Comparison of ENCODE assay signal across 16 cellular contexts in genomic region chrX:115311666-115312065, GRCh38. TPM values are rescaled to one million over a fixed set of nuclear protein-coding genes. Genes with fewer than 3 reads are reported as not detected.
DNase-seq lines count a peak whose midpoint lies in the region; ATAC-seq and TF ChIP-seq lines count a peak whose summit lies in the region.
"Had no signal": no experiment of that assay in that cellular context is flagged by ENCODE, and none has a peak within 500 bp of the region (broad histone marks: within the 10 kb centered on the region; RNA-seq: fewer than 3 reads in every experiment).

No MANE protein-coding gene starts in this region.

- peak overlapping the region; percentile 67 for H3K4me2 ChIP-seq in hepatocyte
- peak overlapping the region; percentile 33 for H3K4me2 ChIP-seq in neuronal stem cell (ENCODE audit: insufficient read depth, low read length, poor library complexity, severe bottlenecking)

- H3K79me1 ChIP-seq in neuronal stem cell (ENCODE audit: low read depth, low read length), result no peaks in the 10 kb centered on the region

- TF ChIP-seq CTCF in hepatocyte (IDR thresholded peaks at IDR 0.05; ENCODE audit: poor library complexity), result peak; percentile 17

- DNase-seq in ELF-1 (ENCODE audit: low read depth, low spot score) (peak; percentile 91), astrocyte of the hippocampus (ENCODE audit: low read depth, low spot score) (peak; percentile 14), hepatocyte (ENCODE audit: low spot score) (peak; percentile 77), neuronal stem cell (ENCODE audit: low spot score) (no peak)
- no peak for DNase-seq in activated CD4-positive, alpha-beta T cell treated with anti-CD3 and anti-CD28 coated beads for 48 hours
- no peak for DNase-seq in activated T-helper 2 cell treated with anti-CD3 and anti-CD28 coated beads, Interferon-gamma antibody, Interleukin-2, Interleukin-4, amounts not matched to agents 10 μg/mL and 5 μg/mL and 100 μg/mL, durations not matched to agents 14 hours and 24 hours and 36 hours (ENCODE audit: low spot score)
- DNase-seq in activated naive CD4-positive, alpha-beta T cell treated with Interleukin-2 at 50 U/mL for 16 hours, result no peak
- DNase-seq: activated CD4-positive, alpha-beta T cell treated with anti-CD3 and anti-CD28 coated beads for 36 hours; foreskin fibroblast; lower lobe of right lung; NCI-H1930; NCI-H748 treated with DMSO at 0.1 percent for 48 hours; T-helper 17 cell had no signal

- H3K23ac ChIP-seq in neuronal stem cell (ENCODE audit: low read depth, low read length, poor library complexity), result no peak overlapping the region

- H2AK5ac ChIP-seq in neuronal stem cell (ENCODE audit: low read depth, low read length), result no peak overlapping the region

- H3K27me3 ChIP-seq in hepatocyte (no peaks in the 10 kb centered on the region), neuronal stem cell (ENCODE audit: control insufficient read depth in 3 of 3, insufficient read depth in 3 of 3, low read depth in 1 of 3, low read length in 3 of 3) (peaks cover 0 to 4% (median 0%) of the 10 kb centered on the region in 3 experiments)

- H3K4me3 Mint-ChIP-seq in activated T-helper 2 cell treated with anti-CD3 and anti-CD28 coated beads, Interferon-gamma antibody, Interleukin-2, Interleukin-4, amounts not matched to agents 10 μg/mL and 5 μg/mL and 100 μg/mL, durations not matched to agents 14 hours and 24 hours and 36 hours (ENCODE audit: low read depth), result no peak overlapping the region
- H3K4me3 Mint-ChIP-seq: activated CD4-positive, alpha-beta T cell treated with anti-CD3 and anti-CD28 coated beads for 36 hours; T-helper 17 cell had no signal

- no peaks in the 10 kb centered on the region for H4K20me1 ChIP-seq in hepatocyte (ENCODE audit: insufficient read depth, poor library complexity, severe bottlenecking)

- H3K27me3 Mint-ChIP-seq in activated T-helper 2 cell treated with anti-CD3 and anti-CD28 coated beads, Interferon-gamma antibody, Interleukin-2, Interleukin-4, amounts not matched to agents 10 μg/mL and 5 μg/mL and 100 μg/mL, durations not matched to agents 14 hours and 24 hours and 36 hours (ENCODE audit: low read depth), result no peaks in the 10 kb centered on the region
- H3K27me3 Mint-ChIP-seq: activated CD4-positive, alpha-beta T cell treated with anti-CD3 and anti-CD28 coated beads for 36 hours; T-helper 17 cell had no signal

- H3K4me1 ChIP-seq in hepatocyte (ENCODE audit: insufficient read depth) (no peaks in the 10 kb centered on the region), neuronal stem cell (ENCODE audit: control insufficient read depth in 2 of 2, insufficient read depth in 1 of 2, low read depth in 1 of 2, low read length in 2 of 2) (peaks cover 0 to 3% of the 10 kb centered on the region in 2 donors)
- H3K4me1 ChIP-seq: lower lobe of right lung had no signal

- no peak overlapping the region for H2BK15ac ChIP-seq in neuronal stem cell (ENCODE audit: low read length)

- H3K27ac ChIP-seq in hepatocyte (no peak overlapping the region), neuronal stem cell (replicated peaks; ENCODE audit: low read length) (no peak overlapping the region)
- H3K27ac ChIP-seq: HL-60, lower lobe of right lung had no signal

- H3K9me2 ChIP-seq in hepatocyte (replicated peaks; ENCODE audit: insufficient read depth), result no peaks in the 10 kb centered on the region

- no peaks in the 10 kb centered on the region for H3K4me1 Mint-ChIP-seq in activated T-helper 2 cell treated with anti-CD3 and anti-CD28 coated beads, Interferon-gamma antibody, Interleukin-2, Interleukin-4, amounts not matched to agents 10 μg/mL and 5 μg/mL and 100 μg/mL, durations not matched to agents 14 hours and 24 hours and 36 hours (ENCODE audit: low read depth)
- H3K4me1 Mint-ChIP-seq: activated CD4-positive, alpha-beta T cell treated with anti-CD3 and anti-CD28 coated beads for 36 hours; T-helper 17 cell had no signal

- 35% methylated on average over 20 of the region's 22 CpGs for WGBS in hepatocyte (ENCODE audit: low lambda C conversion rate, missing lambda C conversion rate)
- no CpG with 5 or more reads among the region's 22 CpGs for WGBS in neuronal stem cell (ENCODE audit: extremely low coverage in 2 of 2, insufficient read length in 2 of 2, insufficient replicate concordance in 1 of 2), 2 donors

- no peak overlapping the region for H3K14ac ChIP-seq in neuronal stem cell (ENCODE audit: low read length)

- H2BK5ac ChIP-seq in neuronal stem cell (ENCODE audit: low read length), result no peak overlapping the region

- H4K8ac ChIP-seq in neuronal stem cell (ENCODE audit: low read depth, low read length), result peak overlapping the region; percentile 92

- no peak overlapping the region for H2BK120ac ChIP-seq in neuronal stem cell (ENCODE audit: low read depth, low read length)

- H3K9me3 ChIP-seq in hepatocyte (ENCODE audit: low read depth), result no peaks in the 10 kb centered on the region
- H3K9me3 ChIP-seq in neuronal stem cell (replicated peaks in 1 of 2; ENCODE audit: control insufficient read depth in 2 of 2, insufficient read depth in 1 of 2, low read depth in 1 of 2, low read length in 2 of 2), result no peaks in the 10 kb centered on the region
- H3K9me3 ChIP-seq: lower lobe of right lung had no signal

- H2BK12ac ChIP-seq in neuronal stem cell (ENCODE audit: low read length), result no peak overlapping the region

- H3K36me3 Mint-ChIP-seq in activated T-helper 2 cell treated with anti-CD3 and anti-CD28 coated beads, Interferon-gamma antibody, Interleukin-2, Interleukin-4, amounts not matched to agents 10 μg/mL and 5 μg/mL and 100 μg/mL, durations not matched to agents 14 hours and 24 hours and 36 hours (ENCODE audit: low read depth), result no peaks in the 10 kb centered on the region

- peak overlapping the region; percentile 12 for H3K9ac ChIP-seq in neuronal stem cell (ENCODE audit: low read depth, low read length, poor library complexity)

- H3K79me2 ChIP-seq in hepatocyte, result no peaks in the 10 kb centered on the region

- H3K18ac ChIP-seq in neuronal stem cell (ENCODE audit: low read length), result peak overlapping the region; percentile 83

- no peak overlapping the region for H3K27ac Mint-ChIP-seq in activated T-helper 2 cell treated with anti-CD3 and anti-CD28 coated beads, Interferon-gamma antibody, Interleukin-2, Interleukin-4, amounts not matched to agents 10 μg/mL and 5 μg/mL and 100 μg/mL, durations not matched to agents 14 hours and 24 hours and 36 hours
- H3K27ac Mint-ChIP-seq: activated CD4-positive, alpha-beta T cell treated with anti-CD3 and anti-CD28 coated beads for 36 hours; T-helper 17 cell had no signal

- no peak for ATAC-seq in GM21381 (IDR thresholded peaks at IDR 0.05; ENCODE audit: unreplicated experiment)
- ATAC-seq: activated CD4-positive, alpha-beta T cell treated with anti-CD3 and anti-CD28 coated beads for 36 hours; T-helper 17 cell had no signal

- H2AFZ ChIP-seq in hepatocyte (peak overlapping the region; percentile 70), neuronal stem cell (ENCODE audit: low read length) (peak overlapping the region; percentile 63)

- no peak overlapping the region for H4K91ac ChIP-seq in neuronal stem cell (ENCODE audit: low read depth, low read length, poor library complexity)

- no peaks in the 10 kb centered on the region for H3K36me3 ChIP-seq in hepatocyte (replicated peaks; ENCODE audit: insufficient read depth, low read depth)
- no peaks in the 10 kb centered on the region for H3K36me3 ChIP-seq in neuronal stem cell (replicated peaks in 1 of 2; ENCODE audit: control insufficient read depth in 2 of 2, insufficient read depth in 2 of 2, low read length in 2 of 2)
- H3K36me3 ChIP-seq: lower lobe of right lung had no signal

- intact Hi-C loops in activated T-helper 2 cell treated with anti-CD3 and anti-CD28 coated beads, Interferon-gamma antibody, Interleukin-2, Interleukin-4, amounts not matched to agents 10 μg/mL and 5 μg/mL and 100 μg/mL, durations not matched to agents 14 hours and 24 hours and 36 hours (cut with micrococcal nuclease), result no loop called here

- H3K4me3 ChIP-seq in hepatocyte, result no peak overlapping the region
- peak overlapping the region in 1 of 2 donors; percentile 64 for H3K4me3 ChIP-seq in neuronal stem cell (ENCODE audit: low read length in 2 of 2)
- H3K4me3 ChIP-seq: lower lobe of right lung had no signal

- no peaks in the 10 kb centered on the region for H3K9me3 Mint-ChIP-seq in activated T-helper 2 cell treated with anti-CD3 and anti-CD28 coated beads, Interferon-gamma antibody, Interleukin-2, Interleukin-4, amounts not matched to agents 10 μg/mL and 5 μg/mL and 100 μg/mL, durations not matched to agents 14 hours and 24 hours and 36 hours

- no peak overlapping the region for H3K4ac ChIP-seq in neuronal stem cell (ENCODE audit: low read length)

RNA-seq across cellular contexts. Expression of gene LUZP4, which starts 22.2 kb away (rescaled TPM):
- not detected in 2 replicates for total RNA-seq in hepatocyte
- not detected in 2 replicates for polyA plus RNA-seq in hepatocyte
- not detected for polyA plus RNA-seq in neuronal stem cell (2013, experiment 1 of 2)
- polyA plus RNA-seq in neuronal stem cell (2013, experiment 2 of 2), result not detected
- total RNA-seq in activated T-helper 2 cell treated with anti-CD3 and anti-CD28 coated beads, Interferon-gamma antibody, Interleukin-2, Interleukin-4, amounts not matched to agents 10 μg/mL and 5 μg/mL and 100 μg/mL, durations not matched to agents 14 hours and 24 hours and 36 hours, result not detected in 2 replicates
- total RNA-seq: activated CD4-positive, alpha-beta T cell treated with anti-CD3 and anti-CD28 coated beads for 36 hours; lower lobe of right lung; T-helper 17 cell had no signal
- polyA plus RNA-seq: thymus had no signal

Comparison
In these comparisons a context has a peak if more than half of its experiments do, and no peak if none do; other contexts are left out.
1. DNase-seq: peak in ELF-1 (single experiment), astrocyte of the hippocampus (single experiment) and hepatocyte (single experiment); none in neuronal stem cell (single experiment), activated CD4-positive, alpha-beta T cell treated with anti-CD3 and anti-CD28 coated beads for 48 hours (single experiment), activated T-helper 2 cell treated with anti-CD3 and anti-CD28 coated beads, Interferon-gamma antibody, Interleukin-2, Interleukin-4, amounts not matched to agents 10 μg/mL and 5 μg/mL and 100 μg/mL, durations not matched to agents 14 hours and 24 hours and 36 hours (single experiment) and activated naive CD4-positive, alpha-beta T cell treated with Interleukin-2 at 50 U/mL for 16 hours (single experiment).